ENCODE assay signal across 16 cellular contexts in genomic region chr16:66832661-66833305, GRCh38. TPM values are rescaled to one million over a fixed set of nuclear protein-coding genes. Genes with fewer than 3 reads are reported as not detected.
DNase-seq lines count a peak whose midpoint lies in the region; ATAC-seq and TF ChIP-seq lines count a peak whose summit lies in the region.
"Had no signal": no experiment of that assay in that cellular context is flagged by ENCODE, and none has a peak within 500 bp of the region (broad histone marks: within the 10 kb centered on the region; RNA-seq: fewer than 3 reads in every experiment).

No MANE protein-coding gene starts in this region.

- no peaks in the 10 kb centered on the region for H3K27me3 ChIP-seq in PC-9 (ENCODE audit: insufficient read depth, low read depth)
- H3K27me3 ChIP-seq: ovary, stomach had no signal

- TF ChIP-seq CTCF in AG09309 (IDR thresholded peaks at IDR 0.05; ENCODE audit: control insufficient read depth, insufficient read depth, low read depth, low read length, missing control alignments) = no peak
- no peak for TF ChIP-seq CTCF in HEK293 (tag by site-specific recombination; IDR thresholded peaks at IDR 0.05)
- no peak for TF ChIP-seq CTCF in PC-9 (conservative IDR thresholded peaks at IDR 0.05)
- no peak for TF ChIP-seq CTCF in fibroblast of villous mesenchyme (IDR thresholded peaks at IDR 0.05; ENCODE audit: insufficient read depth, low read depth, low read length)

- H3K4me3 ChIP-seq in AG09309 (ENCODE audit: control insufficient read depth, low read depth, low read length) (no peak overlapping the region), HEK293 (ENCODE audit: low read depth, low read length) (no peak overlapping the region), PC-9 (peak overlapping the region; percentile 27), fibroblast of villous mesenchyme (ENCODE audit: low read depth, low read length) (no peak overlapping the region)
- H3K4me3 ChIP-seq: ovary, spleen, stomach had no signal

- H3K9me3 ChIP-seq in HEK293 (ENCODE audit: control insufficient read depth, insufficient read depth, low read depth, low read length) (no peaks in the 10 kb centered on the region), PC-9 (ENCODE audit: insufficient read depth, low read depth) (no peaks in the 10 kb centered on the region)
- H3K9me3 ChIP-seq: ovary, spleen, stomach had no signal

- peaks cover 28% of the 10 kb centered on the region for H3F3A ChIP-seq in PC-9 (ENCODE audit: insufficient read depth, low read depth)

- DNase-seq in AG09309 (ENCODE audit: low read depth) (peak; percentile 37), PC-9 (peak in 1 of 2 experiments; percentile 80), fibroblast of villous mesenchyme (ENCODE audit: low read depth) (peak; percentile 25), D341Med (ENCODE audit: low spot score) (no peak)
- DNase-seq: effector memory CD8-positive, alpha-beta T cell; mesenchymal stem cell; NCI-H1048; NCI-H446; ovary; spleen; stomach had no signal

- H3K4me2 ChIP-seq in PC-9 = peak overlapping the region; percentile 71

- H3K36me3 ChIP-seq in HEK293 (ENCODE audit: control insufficient read depth in 2 of 2, insufficient read depth in 1 of 2, low read length in 2 of 2) (peaks cover 11 to 16% of the 10 kb centered on the region in 2 experiments; a peak in 2 of 3 replicates), PC-9 (ENCODE audit: low read depth) (no peaks in the 10 kb centered on the region)
- H3K36me3 ChIP-seq: ovary had no signal

- H3K27ac ChIP-seq in HEK293 (ENCODE audit: extremely low read depth, low read depth, low read length) = no peak overlapping the region
- H3K27ac ChIP-seq in PC-9 = peak overlapping the region; percentile 61
- H3K27ac ChIP-seq: ovary, spleen, stomach had no signal

- CTCF ChIA-PET in HEK293 (lab: Yijun Ruan, JAX) = interaction anchor here (0.6 to 3.8 kb wide), 5 partner anchors 10 to 48 kb away, joined by 4 to 21 read pairs (median 5); no protein-coding TSS in a partner anchor
- CTCF ChIA-PET in PC-9 (lab: Charles Lee) = no interaction called here

- H3K9me2 ChIP-seq in PC-9 (ENCODE audit: insufficient read depth) = no peaks in the 10 kb centered on the region

- POLR2A ChIA-PET in HEK293 (lab: Yijun Ruan, JAX) (interaction anchor here (3.4 kb wide), 1 partner anchor 35 kb away, joined by 20 read pairs; no protein-coding TSS in a partner anchor), PC-9 (lab: Charles Lee; ENCODE audit: unreplicated experiment) (no interaction called here)

- peaks cover 5% of the 10 kb centered on the region; the same call in 1 of the 2 replicates for H3K4me1 ChIP-seq in HEK293 (ENCODE audit: control insufficient read depth, insufficient read depth, low read length)
- H3K4me1 ChIP-seq in PC-9 (replicated peaks; ENCODE audit: insufficient read depth) = peaks cover 36% of the 10 kb centered on the region

- peak overlapping the region; percentile 65 for H2AFZ ChIP-seq in PC-9

- peaks cover 26% of the 10 kb centered on the region for H3K79me2 ChIP-seq in PC-9 (ENCODE audit: low read depth)

- ATAC-seq in GM18498 (IDR thresholded peaks at IDR 0.05; ENCODE audit: unreplicated experiment) = no peak
- ATAC-seq in HG03521 (IDR thresholded peaks at IDR 0.05; ENCODE audit: unreplicated experiment) = no peak
- ATAC-seq in GM19452 (IDR thresholded peaks at IDR 0.05; ENCODE audit: unreplicated experiment) = no peak
- ATAC-seq: effector memory CD8-positive, alpha-beta T cell had no signal

- intact Hi-C loops in PC-9 (cut with micrococcal nuclease; ENCODE audit: unreplicated experiment) = no loop called here

- peaks cover 4% of the 10 kb centered on the region; the same call in 1 of the 2 replicates for H4K20me1 ChIP-seq in PC-9 (ENCODE audit: insufficient read depth)

- BruUV-seq in PC-9 (replicated peaks; lab: Mats Ljungman, UMichigan) = no TSS peak

TF ChIP-seq in HEK293, 187 proteins besides CTCF, POLR2A, EP300 and RAD21 (continues in another document):
- TF ChIP-seq ZNF518A (tag by site-specific recombination; conservative IDR thresholded peaks at IDR 0.05; ENCODE audit: low read depth) = 0 out of 2 replicates have a peak, but pooled peaks have one; percentile 25
- TF ChIP-seq ZNF488 (tag by site-specific recombination; IDR thresholded peaks at IDR 0.05) = no peak
- no peak for TF ChIP-seq ZNF580 (tag by site-specific recombination; IDR thresholded peaks at IDR 0.05)
- no peak for TF ChIP-seq MZF1 (tag by site-specific recombination; IDR thresholded peaks at IDR 0.05; ENCODE audit: borderline replicate concordance)
- no peak for TF ChIP-seq ZNF623 (tag by site-specific recombination; IDR thresholded peaks at IDR 0.05)
- peak; percentile 95 for TF ChIP-seq ZNF692 (tag by site-specific recombination; IDR thresholded peaks at IDR 0.05)
- no peak for TF ChIP-seq ZNF555 (tag by site-specific recombination; conservative IDR thresholded peaks at IDR 0.05)
- 0 out of 2 replicates have a peak, but pooled peaks have one; percentile 24 for TF ChIP-seq ZNF76 (tag by site-specific recombination; IDR thresholded peaks at IDR 0.05; ENCODE audit: borderline replicate concordance, low read depth)
- TF ChIP-seq KLF10 (tag by site-specific recombination; IDR thresholded peaks at IDR 0.05) = no peak
- no peak for TF ChIP-seq TCF7L2 (IDR thresholded peaks at IDR 0.05; ENCODE audit: borderline replicate concordance, low read depth, low read length)
- no peak for TF ChIP-seq ZNF114 (tag by site-specific recombination; IDR thresholded peaks at IDR 0.05)
- no peak for TF ChIP-seq ZNF112 (tag by site-specific recombination; IDR thresholded peaks at IDR 0.05)
- peak; percentile 42; the same call in 1 of the 2 replicates for TF ChIP-seq ZXDB (tag by site-specific recombination; IDR thresholded peaks at IDR 0.05)

RNA-seq across cellular contexts. Expression of gene NAE1, which starts 2.0 kb away (rescaled TPM):
- total RNA-seq in PC-9 (2021) (66.8 and 72.7 TPM in 2 replicates), fibroblast of villous mesenchyme (67.6 and 91.1 TPM in 2 replicates)

RNA-seq across cellular contexts. Expression of gene CA7, which starts 11.4 kb away (rescaled TPM):
- not detected in 2 replicates for total RNA-seq in PC-9 (2021)
- not detected in 2 replicates for total RNA-seq in fibroblast of villous mesenchyme
- total RNA-seq: activated CD8-positive, alpha-beta memory T cell treated with anti-CD3 and anti-CD28 coated beads for 36 hours; ovary; spleen had no signal

RNA-seq across cellular contexts. Expression of gene TERB1, which starts 31.4 kb away (rescaled TPM):
- total RNA-seq in PC-9 (2021) (0.75 TPM in 1 of 2 replicates, not detected in the other), fibroblast of villous mesenchyme (under 0.01 TPM in 1 of 2 replicates, not detected in the other)
- total RNA-seq: stomach had no signal

RNA-seq across cellular contexts. Expression of gene PDP2, which starts 47.5 kb away (rescaled TPM):
- total RNA-seq in PC-9 (2021) (17.4 and 21.6 TPM in 2 replicates), fibroblast of villous mesenchyme (17.4 and 25.9 TPM in 2 replicates)
